20 cellular contexts compared by ENCODE assay signal in genomic region chr10:113612154-113612553, GRCh38. TPM values are rescaled to one million over a fixed set of nuclear protein-coding genes. Genes with fewer than 3 reads are reported as not detected.
"Had no signal": no experiment of that assay in that cellular context is flagged by ENCODE, and none has a peak within 500 bp of the region (broad histone marks: within the 10 kb centered on the region; RNA-seq: fewer than 3 reads in every experiment).

No MANE protein-coding gene starts in this region.

- H3K4me1 ChIP-seq: left lung, right lobe of liver, spleen, suprapubic skin, upper lobe of left lung had no signal

- H3K9me3 ChIP-seq: left lung, ovary, right lobe of liver, spleen, suprapubic skin, upper lobe of left lung had no signal

- H3K27ac ChIP-seq: left lung, ovary, right lobe of liver, spleen, suprapubic skin, upper lobe of left lung had no signal

- DNase-seq: activated CD4-positive, alpha-beta T cell treated with anti-CD3 and anti-CD28 coated beads for 1 hour; activated CD8-positive, alpha-beta memory T cell treated with anti-CD3 and anti-CD28 coated beads, Interleukin-2, amount 50 U/mL, for 48 hours; activated CD8-positive, alpha-beta T cell treated with anti-CD3 and anti-CD28 coated beads for 36 hours; activated naive CD4-positive, alpha-beta T cell; activated naive CD8-positive, alpha-beta T cell treated with anti-CD3 and anti-CD28 coated beads, Interleukin-2, amount 50 U/mL, for 24 hours; dermis blood vessel endothelial cell; left lung; mesendoderm; nephron progenitor cell; ovary; right lobe of liver; spleen; stimulated activated CD4-positive, alpha-beta T cell treated with anti-CD3 and anti-CD28 coated beads, Interleukin-1b, Interleukin-23, amount 100 ng/mL, for 48 hours; stimulated activated naive B cell treated with anti-CD40 and anti-IgM and Interleukin-4, amounts not matched to agents 10 μg/mL and 1 μg/mL and 100 μg/mL, for 72 hours; T1000; upper lobe of left lung had no signal

- H3K27me3 ChIP-seq: ovary, right lobe of liver had no signal

- ATAC-seq: activated CD8-positive, alpha-beta T cell treated with anti-CD3 and anti-CD28 coated beads for 36 hours; activated naive CD8-positive, alpha-beta T cell treated with anti-CD3 and anti-CD28 coated beads, Interleukin-2, amount 50 U/mL, for 24 hours; left lung; stimulated activated naive B cell treated with anti-CD40 and anti-IgM and Interleukin-4, amounts not matched to agents 10 μg/mL and 1 μg/mL and 100 μg/mL, for 72 hours had no signal

- H3K4me3 ChIP-seq: left lung, ovary, right lobe of liver, spleen, suprapubic skin, upper lobe of left lung had no signal

- H3K36me3 ChIP-seq: left lung, ovary, right lobe of liver, spleen, suprapubic skin, upper lobe of left lung had no signal

RNA-seq across cellular contexts. Expression of gene NRAP, which starts 51.7 kb away (rescaled TPM):
- total RNA-seq: activated CD8-positive, alpha-beta T cell treated with anti-CD3 and anti-CD28 coated beads for 36 hours; activated T-helper 1 cell treated with anti-CD3 and anti-CD28 coated beads, Interleukin-12 subunit alpha, Interleukin-12 subunit beta, Interleukin-2, Interleukin-4 antibody, amounts not matched to agents 30 ng/mL and 10 ng/mL and 1 ng/mL, durations not matched to agents 14 hours and 24 hours and 36 hours; dermis blood vessel endothelial cell; epithelial cell of proximal tubule; glomerular endothelial cell had no signal

RNA-seq across cellular contexts. Expression of gene HABP2, which starts 59.3 kb away (rescaled TPM):
- total RNA-seq: activated CD8-positive, alpha-beta T cell treated with anti-CD3 and anti-CD28 coated beads for 36 hours; activated T-helper 1 cell treated with anti-CD3 and anti-CD28 coated beads, Interleukin-12 subunit alpha, Interleukin-12 subunit beta, Interleukin-2, Interleukin-4 antibody, amounts not matched to agents 30 ng/mL and 10 ng/mL and 1 ng/mL, durations not matched to agents 14 hours and 24 hours and 36 hours; spleen had no signal
- polyA plus RNA-seq: spleen had no signal
